29 cellular contexts compared by ENCODE assay signal in genomic region chrX:51182545-51182944, GRCh38.
A peak's percentile ranks its signal among the peaks of the same experiment; 100 is the strongest.
DNase-seq lines count a peak whose midpoint lies in the region; ATAC-seq, FAIRE-seq and TF ChIP-seq lines count a peak whose summit lies in the region.
"Had no signal": no experiment of that assay in that cellular context is flagged by ENCODE, and none has a peak within 500 bp of the region (broad histone marks: within the 10 kb centered on the region; RNA-seq: fewer than 3 reads in every experiment).

No MANE protein-coding gene starts in this region.

- peak; percentile 31; the same call in 1 of the 2 replicates for TF ChIP-seq CTCF in GM12875 (IDR thresholded peaks at IDR 0.05; ENCODE audit: borderline replicate concordance, insufficient read depth, low read depth, low read length)
- TF ChIP-seq CTCF in H1 (IDR thresholded peaks at IDR 0.05; ENCODE audit: control extremely low read depth in 1 of 3, insufficient read depth in 1 of 3, low read depth in 1 of 3, low read length in 3 of 3), result peak; percentile 35 to 62 (median 59); a peak in 3 of 4 replicates
- TF ChIP-seq CTCF in neural progenitor cell (IDR thresholded peaks at IDR 0.05), result peak; percentile 40
- TF ChIP-seq CTCF in CD4-positive, alpha-beta T cell (IDR thresholded peaks at IDR 0.05), result no peak

- no peak overlapping the region for H2BK5ac ChIP-seq in H1 (ENCODE audit: low read depth, low read length)

- H4K20me1 ChIP-seq in Karpas-422 (ENCODE audit: insufficient read depth, low read depth, low read length), result no peaks in the 10 kb centered on the region
- no peaks in the 10 kb centered on the region for H4K20me1 ChIP-seq in H1 (replicated peaks in 1 of 2; ENCODE audit: control insufficient read depth in 1 of 2, insufficient read depth in 2 of 2, low read length in 2 of 2)
- no peaks in the 10 kb centered on the region for H4K20me1 ChIP-seq in neural progenitor cell (ENCODE audit: low read depth)

- no peaks in the 10 kb centered on the region for H3F3A ChIP-seq in neural progenitor cell (ENCODE audit: low read depth)

- H3K27ac Mint-ChIP-seq in neural progenitor cell, result no peak overlapping the region
- no peak overlapping the region for H3K27ac Mint-ChIP-seq in CD4-positive, alpha-beta T cell
- H3K27ac Mint-ChIP-seq: activated naive CD8-positive, alpha-beta T cell treated with anti-CD3 and anti-CD28 coated beads, Interleukin-2, amount 10 ng/mL, durations not matched to agents 7 days and 5 days; mesothelial cell of epicardium; naive B cell; stimulated activated effector memory CD8-positive, alpha-beta T cell treated with anti-CD3 and anti-CD28 coated beads, Interleukin-12 subunit alpha, Interleukin-12 subunit beta, amount 100 ng/mL, for 72 hours had no signal

- H3K79me1 ChIP-seq in H1 (ENCODE audit: low read depth, low read length), result no peaks in the 10 kb centered on the region

- no peak overlapping the region for H2BK15ac ChIP-seq in H1 (ENCODE audit: low read length)

- no peak overlapping the region for H3K14ac ChIP-seq in H1 (ENCODE audit: insufficient read length)

- TF ChIP-seq EP300 in H1 (IDR thresholded peaks at IDR 0.05; ENCODE audit: borderline replicate concordance in 1 of 2, low read depth in 2 of 2, low read length in 2 of 2), result no peak

- no peaks in the 10 kb centered on the region for H3K9me2 ChIP-seq in Karpas-422 (replicated peaks; ENCODE audit: insufficient read depth, low read length)

- H2BK12ac ChIP-seq in H1 (ENCODE audit: low read depth, low read length), result no peak overlapping the region

- no peak overlapping the region for H4K8ac ChIP-seq in H1 (ENCODE audit: extremely low read depth, insufficient read depth, low read length)

- peaks cover 8% of the 10 kb centered on the region for H3K4me1 Mint-ChIP-seq in neural progenitor cell
- H3K4me1 Mint-ChIP-seq in CD4-positive, alpha-beta T cell (ENCODE audit: low read depth), result no peaks in the 10 kb centered on the region
- H3K4me1 Mint-ChIP-seq: activated naive CD8-positive, alpha-beta T cell treated with anti-CD3 and anti-CD28 coated beads, Interleukin-2, amount 10 ng/mL, durations not matched to agents 7 days and 5 days; naive B cell; stimulated activated effector memory CD8-positive, alpha-beta T cell treated with anti-CD3 and anti-CD28 coated beads, Interleukin-12 subunit alpha, Interleukin-12 subunit beta, amount 100 ng/mL, for 72 hours had no signal

- H3K9me3 Mint-ChIP-seq in neural progenitor cell, result peaks cover 3% of the 10 kb centered on the region
- no peaks in the 10 kb centered on the region for H3K9me3 Mint-ChIP-seq in CD4-positive, alpha-beta T cell
- H3K9me3 Mint-ChIP-seq: activated naive CD8-positive, alpha-beta T cell treated with anti-CD3 and anti-CD28 coated beads, Interleukin-2, amount 10 ng/mL, durations not matched to agents 7 days and 5 days; stimulated activated effector memory CD8-positive, alpha-beta T cell treated with anti-CD3 and anti-CD28 coated beads, Interleukin-12 subunit alpha, Interleukin-12 subunit beta, amount 100 ng/mL, for 72 hours had no signal

- H3K4me1 ChIP-seq in Karpas-422 (ENCODE audit: low read length), result no peaks in the 10 kb centered on the region
- no peaks in the 10 kb centered on the region for H3K4me1 ChIP-seq in H1 (replicated peaks in 1 of 4; ENCODE audit: control insufficient read depth in 3 of 4, insufficient read depth in 4 of 4, low read length in 3 of 4)
- H3K4me1 ChIP-seq in neural progenitor cell, result no peaks in the 10 kb centered on the region
- H3K4me1 ChIP-seq: colonic mucosa, HAP-1, upper lobe of left lung had no signal

- no peak for ATAC-seq in GM21576 (IDR thresholded peaks at IDR 0.05; ENCODE audit: unreplicated experiment)
- ATAC-seq in CD4-positive, alpha-beta T cell (ENCODE audit: poor library complexity), result no peak
- ATAC-seq: stimulated activated effector memory CD8-positive, alpha-beta T cell treated with anti-CD3 and anti-CD28 coated beads, Interleukin-12 subunit alpha, Interleukin-12 subunit beta, amount 100 ng/mL, for 72 hours had no signal

- no peak overlapping the region for H3K23ac ChIP-seq in H1 (ENCODE audit: insufficient read length)

- H3K4me3 ChIP-seq in GM12875 (ENCODE audit: low read depth, low read length) (no peak overlapping the region), Karpas-422 (ENCODE audit: low read length) (no peak overlapping the region), H1 (ENCODE audit: extremely low read depth in 1 of 4, insufficient read depth in 2 of 4, low read depth in 3 of 4, low read length in 4 of 4) (no peak overlapping the region), neural progenitor cell (no peak overlapping the region)
- H3K4me3 ChIP-seq: BLaER1, cardiac muscle cell, colonic mucosa, HAP-1, upper lobe of left lung had no signal

- intact Hi-C loops in posterior cingulate gyrus (cut with DNase I), result no loop called here
- intact Hi-C loops in CD4-positive, alpha-beta T cell (cut with DNase I, micrococcal nuclease), result no loop called here

- H4K91ac ChIP-seq in H1 (replicated peaks; ENCODE audit: insufficient read length, low read length), result no peak overlapping the region

- H3K36me3 ChIP-seq in Karpas-422 (ENCODE audit: insufficient read depth, low read length), result no peaks in the 10 kb centered on the region
- H3K36me3 ChIP-seq in H1 (ENCODE audit: control insufficient read depth in 2 of 4, insufficient read depth in 4 of 4, low read length in 3 of 4), result no peaks in the 10 kb centered on the region
- H3K36me3 ChIP-seq in neural progenitor cell, result no peaks in the 10 kb centered on the region
- H3K36me3 ChIP-seq: BLaER1, cardiac muscle cell, colonic mucosa, HAP-1, upper lobe of left lung had no signal

- no peak overlapping the region for H2BK120ac ChIP-seq in H1 (replicated peaks; ENCODE audit: low read depth, low read length)

- DNase-seq in Karpas-422 (peak; percentile 57), H1 (ENCODE audit: low read depth in 1 of 2, low spot score in 2 of 2) (no peak), neural progenitor cell (ENCODE audit: low spot score) (peak; percentile 33), hepatic stellate cell (ENCODE audit: low spot score) (no peak), posterior cingulate gyrus (no peak)
- DNase-seq in CD4-positive, alpha-beta T cell, result no peak
- DNase-seq: activated CD4-positive, alpha-beta T cell treated with anti-CD3 and anti-CD28 coated beads, Interleukin-2, amount 50 U/mL, for 48 hours; activated gamma-delta T cell treated with Interleukin-2 at 50 U/mL for 16 hours; activated naive CD8-positive, alpha-beta T cell treated with anti-CD3 and anti-CD28 coated beads, Interleukin-2, amount 10 ng/mL, durations not matched to agents 7 days and 5 days; activated T-cell treated with anti-CD3 and anti-CD28 coated beads, Interleukin-2, amount 50 U/mL, for 48 hours; colonic mucosa; DMS153; effector CD4-positive, alpha-beta T cell; glutamatergic neuron; naive B cell; NCI-H146; NCI-H446; NCI-H774; OCI-M1 had no signal

- H3K27ac ChIP-seq in Karpas-422 (ENCODE audit: low read length) (no peak overlapping the region), H1 (ENCODE audit: low read depth, low read length) (no peak overlapping the region), neural progenitor cell (no peak overlapping the region)
- H3K27ac ChIP-seq in CD4-positive, alpha-beta T cell (ENCODE audit: low read depth, low read length), result no peak overlapping the region
- H3K27ac ChIP-seq: BLaER1, cardiac muscle cell, colonic mucosa, epithelial cell of prostate, upper lobe of left lung had no signal

- H3K9me3 ChIP-seq in Karpas-422 (ENCODE audit: low read length) (no peaks in the 10 kb centered on the region), H1 (ENCODE audit: insufficient read depth in 2 of 2, low read depth in 1 of 2, low read length in 1 of 2) (no peaks in the 10 kb centered on the region), neural progenitor cell (ENCODE audit: low read depth) (peaks cover 6% of the 10 kb centered on the region)
- no peaks in the 10 kb centered on the region for H3K9me3 ChIP-seq in CD4-positive, alpha-beta T cell (ENCODE audit: control insufficient read depth, low read length)
- H3K9me3 ChIP-seq: BLaER1, colonic mucosa, HAP-1 had no signal

- CTCF ChIA-PET in H1 (lab: Charles Lee; ENCODE audit: partially characterized antibody), result interaction anchor here (0.6 to 1.3 kb wide), 10 partner anchors 11 to 279 kb away, joined by 3 to 7 read pairs (median 3); no protein-coding TSS in a partner anchor
- CTCF ChIA-PET in CD4-positive, alpha-beta T cell (lab: Charles Lee), result no interaction called here

- no peak overlapping the region for H2BK20ac ChIP-seq in H1 (ENCODE audit: low read length)

- peak in 1 of 2 experiments; percentile 38; a peak in 3 of 4 replicates for TF ChIP-seq RAD21 in H1 (IDR thresholded peaks at IDR 0.05 in 1 of 2, conservative IDR thresholded peaks at IDR 0.05 in 1 of 2; ENCODE audit: low read depth in 2 of 2, low read length in 2 of 2)

- H3K4ac ChIP-seq in H1 (replicated peaks; ENCODE audit: insufficient read length, low read depth, low read length), result no peak overlapping the region

- no peak overlapping the region for H3K56ac ChIP-seq in H1 (replicated peaks; ENCODE audit: insufficient read length, low read depth, low read length)

- no peaks in the 10 kb centered on the region for H3K36me3 Mint-ChIP-seq in neural progenitor cell
- no peaks in the 10 kb centered on the region for H3K36me3 Mint-ChIP-seq in CD4-positive, alpha-beta T cell (ENCODE audit: low read depth)
- H3K36me3 Mint-ChIP-seq: activated naive CD8-positive, alpha-beta T cell treated with anti-CD3 and anti-CD28 coated beads, Interleukin-2, amount 10 ng/mL, durations not matched to agents 7 days and 5 days; mesothelial cell of epicardium; naive B cell; stimulated activated effector memory CD8-positive, alpha-beta T cell treated with anti-CD3 and anti-CD28 coated beads, Interleukin-12 subunit alpha, Interleukin-12 subunit beta, amount 100 ng/mL, for 72 hours had no signal

- H3K4me2 ChIP-seq in Karpas-422 (ENCODE audit: low read depth, low read length, poor library complexity, severe bottlenecking) (no peak overlapping the region), H1 (ENCODE audit: insufficient read depth in 1 of 2, low read depth in 2 of 2, low read length in 2 of 2) (no peak overlapping the region), neural progenitor cell (no peak overlapping the region)
- H3K4me2 ChIP-seq: BLaER1 had no signal

- no peak overlapping the region for H2AK5ac ChIP-seq in H1 (ENCODE audit: low read depth, low read length)

- H3K27me3 ChIP-seq in Karpas-422 (ENCODE audit: low read length), result no peaks in the 10 kb centered on the region
- H3K27me3 ChIP-seq in H1 (replicated peaks in 1 of 4; ENCODE audit: control insufficient read depth in 3 of 4, extremely low read depth in 1 of 4, insufficient read depth in 3 of 4, low read length in 3 of 4), result no peaks in the 10 kb centered on the region
- H3K27me3 ChIP-seq in neural progenitor cell, result no peaks in the 10 kb centered on the region
- H3K27me3 ChIP-seq in CD4-positive, alpha-beta T cell (ENCODE audit: control insufficient read depth, insufficient read depth, low read length), result no peaks in the 10 kb centered on the region
- H3K27me3 ChIP-seq: cardiac muscle cell, colonic mucosa, upper lobe of left lung had no signal

- no peak overlapping the region for H3K18ac ChIP-seq in H1 (ENCODE audit: extremely low read depth, low read length)

- H3K9ac ChIP-seq in Karpas-422 (ENCODE audit: low read length) (no peak overlapping the region), H1 (replicated peaks in 1 of 4; ENCODE audit: extremely low read depth in 1 of 4, low read depth in 3 of 4, low read length in 3 of 4) (no peak overlapping the region), neural progenitor cell (no peak overlapping the region)
- H3K9ac ChIP-seq: BLaER1 had no signal

- no peaks in the 10 kb centered on the region for H3K79me2 ChIP-seq in Karpas-422 (ENCODE audit: low read length)
- H3K79me2 ChIP-seq in H1 (ENCODE audit: control insufficient read depth in 1 of 2, insufficient read depth in 2 of 2, low read length in 2 of 2), result no peaks in the 10 kb centered on the region
- no peaks in the 10 kb centered on the region for H3K79me2 ChIP-seq in neural progenitor cell (ENCODE audit: low read depth)

- no peak for TF ChIP-seq POLR2A in H1 (IDR thresholded peaks at IDR 0.05; ENCODE audit: control extremely low read depth in 1 of 2, low read depth in 2 of 2, low read length in 2 of 2)

- H3K27me3 Mint-ChIP-seq in neural progenitor cell (ENCODE audit: insufficient read depth, low read depth), result no peaks in the 10 kb centered on the region
- no peaks in the 10 kb centered on the region for H3K27me3 Mint-ChIP-seq in CD4-positive, alpha-beta T cell
- H3K27me3 Mint-ChIP-seq: activated naive CD8-positive, alpha-beta T cell treated with anti-CD3 and anti-CD28 coated beads, Interleukin-2, amount 10 ng/mL, durations not matched to agents 7 days and 5 days; naive B cell had no signal

- no peak overlapping the region for H4K5ac ChIP-seq in H1 (ENCODE audit: insufficient read length, low read depth, low read length)

- no peak overlapping the region for H3K4me3 Mint-ChIP-seq in neural progenitor cell
- no peak overlapping the region for H3K4me3 Mint-ChIP-seq in CD4-positive, alpha-beta T cell
- H3K4me3 Mint-ChIP-seq: activated naive CD8-positive, alpha-beta T cell treated with anti-CD3 and anti-CD28 coated beads, Interleukin-2, amount 10 ng/mL, durations not matched to agents 7 days and 5 days; mesothelial cell of epicardium; naive B cell; stimulated activated effector memory CD8-positive, alpha-beta T cell treated with anti-CD3 and anti-CD28 coated beads, Interleukin-12 subunit alpha, Interleukin-12 subunit beta, amount 100 ng/mL, for 72 hours had no signal

- WGBS in H1 (ENCODE audit: extremely low coverage in 1 of 2, insufficient coverage in 1 of 2, insufficient read length in 1 of 2, insufficient replicate concordance in 2 of 2, low coverage in 1 of 2, low lambda C conversion rate in 2 of 2, missing lambda C conversion rate in 1 of 2), 2 experiments, result 73% methylated on average over 5 of the region's 6 CpGs; no CpG with 5 or more reads in 1 of the 2 experiments

- H3K23me2 ChIP-seq in H1 (ENCODE audit: low read depth, low read length), result no peaks in the 10 kb centered on the region

- H2AFZ ChIP-seq in Karpas-422 (ENCODE audit: low read length), result no peak overlapping the region
- no peak overlapping the region for H2AFZ ChIP-seq in H1 (ENCODE audit: low read length)
- H2AFZ ChIP-seq in neural progenitor cell (replicated peaks), result no peak overlapping the region

- peak; percentile 79 for FAIRE-seq in H1 (lab: Jason Lieb, UNC)
- FAIRE-seq: GM19239 had no signal

- POLR2A ChIA-PET in H1 (lab: Charles Lee; ENCODE audit: partially characterized antibody), result no interaction called here
- POLR2A ChIA-PET in CD4-positive, alpha-beta T cell (lab: Charles Lee), result no interaction called here

Comparison
In these comparisons a context has a peak if more than half of its experiments do, and no peak if none do; other contexts are left out.
1. DNase-seq: peak in Karpas-422 (single experiment) and neural progenitor cell (single experiment); none in H1 (0 of 2), hepatic stellate cell (single experiment), posterior cingulate gyrus (0 of 10) and CD4-positive, alpha-beta T cell (0 of 10).